In the genomic region with DNA sequence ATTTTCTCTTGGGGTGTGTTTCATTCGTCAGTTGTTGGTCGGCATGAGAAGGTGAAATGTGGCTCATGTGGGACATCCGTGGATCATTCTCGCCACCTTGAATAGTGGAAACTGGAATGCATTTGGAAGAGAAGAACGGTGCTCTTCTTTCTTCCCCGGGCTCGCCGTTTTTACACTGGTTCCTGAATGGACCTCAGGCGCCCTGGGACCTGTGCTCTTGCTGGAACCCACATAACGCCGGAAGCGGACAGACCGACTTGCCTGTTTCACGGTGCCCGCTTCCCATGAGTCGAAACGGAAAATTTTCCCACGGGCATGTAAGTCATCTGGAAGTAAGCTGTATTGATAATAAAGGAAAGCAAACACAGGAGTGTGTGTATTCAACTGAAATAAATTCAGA, we compare ENCODE assay signal across 12 cellular contexts. TPM values are rescaled to one million over a fixed set of nuclear protein-coding genes. Genes with fewer than 3 reads are reported as not detected.
"Had no signal": no experiment of that assay in that cellular context is flagged by ENCODE, and none has a peak within 500 bp of the region (broad histone marks: within the 10 kb centered on the region; RNA-seq: fewer than 3 reads in every experiment).

No MANE protein-coding gene starts in this region.

RNA-seq across cellular contexts. Expression of gene USP17L28, which starts 2.2 kb away (rescaled TPM):
- total RNA-seq: OCI-LY7, PC-3, PC-9, Peyer's patch, Right ventricle myocardium inferior, Right ventricle myocardium superior, RPMI7951, SJCRH30, SJSA1, SK-MEL-5, T-cell had no signal
- polyA plus RNA-seq: SK-N-SH had no signal

RNA-seq across cellular contexts. Expression of gene USP17L29, which starts 2.6 kb away (rescaled TPM):
- total RNA-seq: OCI-LY7, PC-3, PC-9, Peyer's patch, Right ventricle myocardium inferior, Right ventricle myocardium superior, RPMI7951, SJCRH30, SJSA1, SK-MEL-5, T-cell had no signal
- polyA plus RNA-seq: SK-N-SH had no signal

RNA-seq across cellular contexts. Expression of gene USP17L27, which starts 6.9 kb away (rescaled TPM):
- total RNA-seq: OCI-LY7, PC-3, PC-9, Peyer's patch, Right ventricle myocardium inferior, Right ventricle myocardium superior, RPMI7951, SJCRH30, SJSA1, SK-MEL-5, T-cell had no signal
- polyA plus RNA-seq: SK-N-SH had no signal

RNA-seq across cellular contexts. Expression of gene USP17L5, which starts 11.7 kb away (rescaled TPM):
- total RNA-seq: OCI-LY7, PC-3, PC-9, Peyer's patch, Right ventricle myocardium inferior, Right ventricle myocardium superior, RPMI7951, SJCRH30, SJSA1, SK-MEL-5, T-cell had no signal
- polyA plus RNA-seq: SK-N-SH had no signal

RNA-seq across cellular contexts. Expression of gene USP17L30, which starts 12.1 kb away (rescaled TPM):
- total RNA-seq: OCI-LY7, PC-3, PC-9, Peyer's patch, Right ventricle myocardium inferior, Right ventricle myocardium superior, RPMI7951, SJCRH30, SJSA1, SK-MEL-5, T-cell had no signal
- polyA plus RNA-seq: SK-N-SH had no signal
